In genomic region chr22:43186272-43187170, GRCh38 we compare ENCODE assay signal across 1 cellular context.
TF ChIP-seq lines count a peak whose summit lies in the region.

TSS of gene TTLL12 (minus strand) at chr22:43187134. CDS start at chr22:43187069, 65 bp downstream.

TF ChIP-seq in H1, 55 proteins besides CTCF, POLR2A, EP300 and RAD21:
- 0 out of 2 replicates have a peak, but pooled peaks have one; percentile 39 for TF ChIP-seq RBBP5 (IDR thresholded peaks at IDR 0.05; ENCODE audit: borderline replicate concordance, low read depth, low read length)
- peak; percentile 42 for TF ChIP-seq TAF1 (IDR thresholded peaks at IDR 0.05; ENCODE audit: low read depth, low read length)
- no peak for TF ChIP-seq SP4 (IDR thresholded peaks at IDR 0.05; ENCODE audit: low read length)
- TF ChIP-seq KDM4A (IDR thresholded peaks at IDR 0.05; ENCODE audit: low read depth, low read length, severe bottlenecking), result peak; percentile 53
- TF ChIP-seq TCF12 (IDR thresholded peaks at IDR 0.05; ENCODE audit: low read depth, low read length), result no peak
- TF ChIP-seq GABPA (IDR thresholded peaks at IDR 0.05; ENCODE audit: borderline replicate concordance, insufficient read depth, low read length), result no peak; the same call in 1 of the 2 replicates
- peak in 1 of 2 experiments; percentile 33; a peak in 1 of 4 replicates for TF ChIP-seq HDAC2 (IDR thresholded peaks at IDR 0.05; ENCODE audit: borderline replicate concordance in 1 of 2, low read depth in 2 of 2, low read length in 2 of 2)
- peak; percentile 93 for TF ChIP-seq MAX (IDR thresholded peaks at IDR 0.05)
- TF ChIP-seq ATF2 (IDR thresholded peaks at IDR 0.05; ENCODE audit: low read length), result no peak
- TF ChIP-seq RFX5 (IDR thresholded peaks at IDR 0.05; ENCODE audit: borderline replicate concordance, low read depth, low read length), result no peak
- no peak for TF ChIP-seq POU5F1 (IDR thresholded peaks at IDR 0.05; ENCODE audit: low read depth, low read length)
- TF ChIP-seq EZH2 (IDR thresholded peaks at IDR 0.05; ENCODE audit: low read depth, low read length, severe bottlenecking), result no peak
- peak in 1 of 2 experiments; percentile 39; a peak in 1 of 4 replicates for TF ChIP-seq SIN3A (conservative IDR thresholded peaks at IDR 0.05 in 1 of 2, IDR thresholded peaks at IDR 0.05 in 1 of 2; ENCODE audit: low read depth in 1 of 2, low read length in 2 of 2)
- no peak for TF ChIP-seq CREB1 (IDR thresholded peaks at IDR 0.05)
- peak; percentile 83 for TF ChIP-seq PHF8 (conservative IDR thresholded peaks at IDR 0.05; ENCODE audit: low read depth, low read length)
- no peak for TF ChIP-seq JUN (IDR thresholded peaks at IDR 0.05; ENCODE audit: low read depth, low read length)
- no peak for TF ChIP-seq SP1 (IDR thresholded peaks at IDR 0.05; ENCODE audit: low read depth, low read length)
- TF ChIP-seq SIRT6 (IDR thresholded peaks at IDR 0.05; ENCODE audit: low read length), result no peak
- no peak for TF ChIP-seq TBP (IDR thresholded peaks at IDR 0.05; ENCODE audit: low read depth, low read length)
- no peak for TF ChIP-seq CHD7 (IDR thresholded peaks at IDR 0.05; ENCODE audit: insufficient replicate concordance, low read length)
- peak; percentile 61 for TF ChIP-seq E2F6 (IDR thresholded peaks at IDR 0.05)
- no peak for TF ChIP-seq SUZ12 (IDR thresholded peaks at IDR 0.05; ENCODE audit: low read length)
- no peak for TF ChIP-seq CBX5 (IDR thresholded peaks at IDR 0.05; ENCODE audit: low read depth, low read length)
- TF ChIP-seq KDM5A (IDR thresholded peaks at IDR 0.05; ENCODE audit: low read length), result no peak
- no peak for TF ChIP-seq USF2 (IDR thresholded peaks at IDR 0.05; ENCODE audit: low read length)
- no peak for TF ChIP-seq BACH1 (IDR thresholded peaks at IDR 0.05; ENCODE audit: low read length)
